ENCODE assay signal across 2 cellular contexts in the genomic region with DNA sequence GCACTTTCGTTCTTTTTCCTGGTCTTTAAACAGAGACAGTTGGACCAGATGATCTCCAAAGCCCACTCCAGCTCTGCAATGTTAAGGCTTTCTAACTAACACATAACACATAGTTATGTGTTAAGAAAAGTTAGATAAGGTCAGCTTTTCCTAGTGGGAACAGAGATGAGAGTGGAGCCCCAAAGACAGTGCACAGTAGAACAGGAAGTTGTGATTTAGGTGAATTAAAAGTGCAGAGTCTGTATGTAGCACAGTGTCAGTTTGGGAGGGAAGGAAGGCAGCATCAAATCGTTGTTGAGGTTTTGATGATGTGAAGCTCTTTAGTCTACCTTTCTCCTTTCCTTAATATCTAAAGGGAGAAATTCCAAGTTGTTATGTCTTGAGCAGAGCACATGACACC.
TF ChIP-seq lines count a peak whose summit lies in the region.

No MANE protein-coding gene starts in this region.

TF ChIP-seq in IMR-90, 13 proteins besides CTCF, POLR2A, EP300 and RAD21:
- no peak for TF ChIP-seq FOS (IDR thresholded peaks at IDR 0.05; ENCODE audit: low read depth, low read length)
- TF ChIP-seq RFX5 (IDR thresholded peaks at IDR 0.05; ENCODE audit: low read depth, low read length) = no peak
- no peak for TF ChIP-seq RCOR1 (IDR thresholded peaks at IDR 0.05; ENCODE audit: insufficient replicate concordance, low read length)
- TF ChIP-seq, protein P1, sequence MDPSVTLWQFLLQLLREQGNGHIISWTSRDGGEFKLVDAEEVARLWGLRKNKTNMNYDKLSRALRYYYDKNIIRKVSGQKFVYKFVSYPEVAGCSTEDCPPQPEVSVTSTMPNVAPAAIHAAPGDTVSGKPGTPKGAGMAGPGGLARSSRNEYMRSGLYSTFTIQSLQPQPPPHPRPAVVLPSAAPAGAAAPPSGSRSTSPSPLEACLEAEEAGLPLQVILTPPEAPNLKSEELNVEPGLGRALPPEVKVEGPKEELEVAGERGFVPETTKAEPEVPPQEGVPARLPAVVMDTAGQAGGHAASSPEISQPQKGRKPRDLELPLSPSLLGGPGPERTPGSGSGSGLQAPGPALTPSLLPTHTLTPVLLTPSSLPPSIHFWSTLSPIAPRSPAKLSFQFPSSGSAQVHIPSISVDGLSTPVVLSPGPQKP (IDR thresholded peaks at IDR 0.05; ENCODE audit: borderline replicate concordance, low read depth, low read length) = no peak
- TF ChIP-seq MAZ (IDR thresholded peaks at IDR 0.05; ENCODE audit: borderline replicate concordance, low read depth, low read length) = no peak
- no peak for TF ChIP-seq NFE2L2 (IDR thresholded peaks at IDR 0.05; ENCODE audit: low read depth, low read length)
- no peak for TF ChIP-seq CEBPB (IDR thresholded peaks at IDR 0.05; ENCODE audit: low read depth, low read length)
- TF ChIP-seq SMC3 (IDR thresholded peaks at IDR 0.05; ENCODE audit: low read depth, low read length) = no peak
- no peak for TF ChIP-seq BHLHE40 (IDR thresholded peaks at IDR 0.05; ENCODE audit: low read depth, low read length)

TF ChIP-seq in HepG2, 621 proteins besides CTCF, POLR2A, EP300 and RAD21:
- no peak for TF ChIP-seq ARNT2 (CRISPR knock-in tag; IDR thresholded peaks at IDR 0.05; ENCODE audit: low read depth)
- TF ChIP-seq SOX6 (IDR thresholded peaks at IDR 0.05) = no peak
- no peak for TF ChIP-seq SOX6 (CRISPR knock-in tag; IDR thresholded peaks at IDR 0.05)
- no peak for TF ChIP-seq PCBP1 (IDR thresholded peaks at IDR 0.05; ENCODE audit: borderline replicate concordance, low read depth, low read length)
- TF ChIP-seq, protein P2, sequence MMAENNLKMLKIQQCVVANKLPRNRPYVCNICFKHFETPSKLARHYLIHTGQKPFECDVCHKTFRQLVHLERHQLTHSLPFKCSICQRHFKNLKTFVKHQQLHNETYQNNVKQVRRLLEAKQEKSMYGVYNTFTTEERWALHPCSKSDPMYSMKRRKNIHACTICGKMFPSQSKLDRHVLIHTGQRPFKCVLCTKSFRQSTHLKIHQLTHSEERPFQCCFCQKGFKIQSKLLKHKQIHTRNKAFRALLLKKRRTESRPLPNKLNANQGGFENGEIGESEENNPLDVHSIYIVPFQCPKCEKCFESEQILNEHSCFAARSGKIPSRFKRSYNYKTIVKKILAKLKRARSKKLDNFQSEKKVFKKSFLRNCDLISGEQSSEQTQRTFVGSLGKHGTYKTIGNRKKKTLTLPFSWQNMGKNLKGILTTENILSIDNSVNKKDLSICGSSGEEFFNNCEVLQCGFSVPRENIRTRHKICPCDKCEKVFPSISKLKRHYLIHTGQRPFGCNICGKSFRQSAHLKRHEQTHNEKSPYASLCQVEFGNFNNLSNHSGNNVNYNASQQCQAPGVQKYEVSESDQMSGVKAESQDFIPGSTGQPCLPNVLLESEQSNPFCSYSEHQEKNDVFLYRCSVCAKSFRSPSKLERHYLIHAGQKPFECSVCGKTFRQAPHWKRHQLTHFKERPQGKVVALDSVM (CRISPR knock-in tag; IDR thresholded peaks at IDR 0.05) = no peak
- no peak for TF ChIP-seq RFX3 (CRISPR knock-in tag; IDR thresholded peaks at IDR 0.05)
- no peak for TF ChIP-seq ZNF180 (CRISPR knock-in tag; IDR thresholded peaks at IDR 0.05; ENCODE audit: borderline replicate concordance, low read depth)
- no peak for TF ChIP-seq FLYWCH1 (CRISPR knock-in tag; IDR thresholded peaks at IDR 0.05)
- TF ChIP-seq ZNF788 (CRISPR knock-in tag; IDR thresholded peaks at IDR 0.05; ENCODE audit: borderline replicate concordance) = no peak
- TF ChIP-seq MTA1 (CRISPR knock-in tag; IDR thresholded peaks at IDR 0.05; ENCODE audit: borderline replicate concordance) = no peak
- no peak for TF ChIP-seq ZNF598 (CRISPR knock-in tag; IDR thresholded peaks at IDR 0.05; ENCODE audit: borderline replicate concordance)
- TF ChIP-seq MTF2 (CRISPR knock-in tag; IDR thresholded peaks at IDR 0.05; ENCODE audit: borderline replicate concordance) = no peak
- no peak for TF ChIP-seq GABPB1 (CRISPR knock-in tag; IDR thresholded peaks at IDR 0.05)
- TF ChIP-seq ZBTB3 (CRISPR knock-in tag; IDR thresholded peaks at IDR 0.05; ENCODE audit: borderline replicate concordance, low read depth) = no peak
- TF ChIP-seq SALL1 (CRISPR knock-in tag; IDR thresholded peaks at IDR 0.05) = no peak
